ENCODE assay signal across 1 cellular context in the genomic region with DNA sequence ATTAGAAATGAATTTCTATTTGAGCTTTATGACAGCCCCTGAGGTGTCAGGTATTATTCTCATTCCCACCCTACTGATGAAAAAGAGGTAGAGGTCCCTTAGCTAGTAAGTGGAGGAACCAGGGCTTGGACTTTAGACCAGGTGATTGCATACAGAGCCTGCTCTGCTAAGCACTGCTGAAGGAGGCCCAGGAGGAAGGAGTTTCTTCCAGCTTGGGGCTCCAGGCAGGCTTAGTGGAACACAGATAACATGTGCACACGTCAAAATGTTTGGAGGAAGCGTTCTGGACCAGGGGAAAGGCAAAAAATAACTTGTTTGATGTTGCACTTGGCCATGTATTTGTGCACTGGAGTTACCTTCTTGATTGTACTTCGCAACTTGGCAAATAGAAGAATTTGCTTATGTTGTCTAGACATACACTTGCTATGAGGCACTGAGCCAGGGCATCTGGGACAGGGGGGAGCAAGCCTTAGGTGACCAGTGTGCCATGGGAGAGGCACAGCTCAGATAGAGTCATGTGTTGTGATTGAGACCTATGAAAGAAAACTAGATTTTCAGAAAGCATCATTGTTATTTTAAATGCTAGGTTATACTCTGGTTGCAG.
TF ChIP-seq lines count a peak whose summit lies in the region.

No MANE protein-coding gene starts in this region.

TF ChIP-seq in K562, 482 proteins besides CTCF, POLR2A, EP300 and RAD21 (continues in another document):
- TF ChIP-seq SRF (CRISPR knock-in tag; IDR thresholded peaks at IDR 0.05) (no peak), ZZZ3 (IDR thresholded peaks at IDR 0.05) (no peak), SP1 (CRISPR knock-in tag; IDR thresholded peaks at IDR 0.05) (no peak), BRD9 (IDR thresholded peaks at IDR 0.05; ENCODE audit: low read depth, partially characterized antibody) (no peak), NR1H2 (CRISPR knock-in tag; IDR thresholded peaks at IDR 0.05) (no peak), SIRT6 (IDR thresholded peaks at IDR 0.05; ENCODE audit: low read depth, low read length) (no peak), TARDBP (IDR thresholded peaks at IDR 0.05) (0 out of 2 replicates have a peak, but pooled peaks have one; percentile 8), KLF10 (CRISPR knock-in tag; IDR thresholded peaks at IDR 0.05) (no peak), ADNP (tag; IDR thresholded peaks at IDR 0.05) (0 out of 2 replicates have a peak, but pooled peaks have one; percentile 3), POLR3A (IDR thresholded peaks at IDR 0.05; ENCODE audit: borderline replicate concordance, extremely low read depth, insufficient read depth, insufficient read length) (no peak), MED1 (CRISPR knock-in tag; IDR thresholded peaks at IDR 0.05; ENCODE audit: borderline replicate concordance) (no peak), L3MBTL2 (IDR thresholded peaks at IDR 0.05) (peak; percentile 27; the same call in 1 of the 2 replicates), RAD51 (IDR thresholded peaks at IDR 0.05; ENCODE audit: borderline replicate concordance, low read depth) (no peak), RFX1 (IDR thresholded peaks at IDR 0.05) (no peak), JUND (IDR thresholded peaks at IDR 0.05; ENCODE audit: borderline replicate concordance, low read depth, low read length) (no peak), JUND (tag; IDR thresholded peaks at IDR 0.05; ENCODE audit: borderline replicate concordance, low read depth, low read length) (no peak), EHMT2 (IDR thresholded peaks at IDR 0.05) (no peak), SRSF7 (optimal IDR thresholded peaks at IDR 0.05; ENCODE audit: low read depth, low read length) (no peak), ILF3 (IDR thresholded peaks at IDR 0.05; ENCODE audit: borderline replicate concordance) (no peak), ZNF766 (CRISPR knock-in tag; conservative IDR thresholded peaks at IDR 0.05) (no peak), FOXK2 (conservative IDR thresholded peaks at IDR 0.05 in 1 of 2, IDR thresholded peaks at IDR 0.05 in 1 of 2; ENCODE audit: low read depth in 2 of 2) (no peak), PURB (CRISPR knock-in tag; IDR thresholded peaks at IDR 0.05; ENCODE audit: low read depth) (no peak), KHSRP (IDR thresholded peaks at IDR 0.05) (no peak), HDAC8 (tag; IDR thresholded peaks at IDR 0.05) (no peak), RBBP5 (IDR thresholded peaks at IDR 0.05; ENCODE audit: borderline replicate concordance, insufficient read depth, low read length, poor library complexity, severe bottlenecking) (peak; percentile 24), ZNF253 (CRISPR knock-in tag; conservative IDR thresholded peaks at IDR 0.05) (no peak), FOSL1 (tag; conservative IDR thresholded peaks at IDR 0.05) (no peak), ZFX (CRISPR knock-in tag; IDR thresholded peaks at IDR 0.05) (peak; percentile 37; the same call in 1 of the 2 replicates), ZNF134 (CRISPR knock-in tag; conservative IDR thresholded peaks at IDR 0.05) (no peak), ZNF75A (CRISPR knock-in tag; IDR thresholded peaks at IDR 0.05) (no peak), HMG20B (CRISPR knock-in tag; IDR thresholded peaks at IDR 0.05) (no peak), SAFB2 (IDR thresholded peaks at IDR 0.05; ENCODE audit: borderline replicate concordance, low read depth, low read length, severe bottlenecking) (no peak), MCM2 (IDR thresholded peaks at IDR 0.05; ENCODE audit: low read depth) (no peak), ZBTB17 (CRISPR knock-in tag; IDR thresholded peaks at IDR 0.05) (peak; percentile 97)
- TF ChIP-seq, protein P1, sequence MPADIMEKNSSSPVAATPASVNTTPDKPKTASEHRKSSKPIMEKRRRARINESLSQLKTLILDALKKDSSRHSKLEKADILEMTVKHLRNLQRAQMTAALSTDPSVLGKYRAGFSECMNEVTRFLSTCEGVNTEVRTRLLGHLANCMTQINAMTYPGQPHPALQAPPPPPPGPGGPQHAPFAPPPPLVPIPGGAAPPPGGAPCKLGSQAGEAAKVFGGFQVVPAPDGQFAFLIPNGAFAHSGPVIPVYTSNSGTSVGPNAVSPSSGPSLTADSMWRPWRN (IDR thresholded peaks at IDR 0.05; ENCODE audit: low read depth): no peak
- TF ChIP-seq, protein P2, sequence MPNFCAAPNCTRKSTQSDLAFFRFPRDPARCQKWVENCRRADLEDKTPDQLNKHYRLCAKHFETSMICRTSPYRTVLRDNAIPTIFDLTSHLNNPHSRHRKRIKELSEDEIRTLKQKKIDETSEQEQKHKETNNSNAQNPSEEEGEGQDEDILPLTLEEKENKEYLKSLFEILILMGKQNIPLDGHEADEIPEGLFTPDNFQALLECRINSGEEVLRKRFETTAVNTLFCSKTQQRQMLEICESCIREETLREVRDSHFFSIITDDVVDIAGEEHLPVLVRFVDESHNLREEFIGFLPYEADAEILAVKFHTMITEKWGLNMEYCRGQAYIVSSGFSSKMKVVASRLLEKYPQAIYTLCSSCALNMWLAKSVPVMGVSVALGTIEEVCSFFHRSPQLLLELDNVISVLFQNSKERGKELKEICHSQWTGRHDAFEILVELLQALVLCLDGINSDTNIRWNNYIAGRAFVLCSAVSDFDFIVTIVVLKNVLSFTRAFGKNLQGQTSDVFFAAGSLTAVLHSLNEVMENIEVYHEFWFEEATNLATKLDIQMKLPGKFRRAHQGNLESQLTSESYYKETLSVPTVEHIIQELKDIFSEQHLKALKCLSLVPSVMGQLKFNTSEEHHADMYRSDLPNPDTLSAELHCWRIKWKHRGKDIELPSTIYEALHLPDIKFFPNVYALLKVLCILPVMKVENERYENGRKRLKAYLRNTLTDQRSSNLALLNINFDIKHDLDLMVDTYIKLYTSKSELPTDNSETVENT (CRISPR knock-in tag; IDR thresholded peaks at IDR 0.05): no peak
- TF ChIP-seq, protein P3, sequence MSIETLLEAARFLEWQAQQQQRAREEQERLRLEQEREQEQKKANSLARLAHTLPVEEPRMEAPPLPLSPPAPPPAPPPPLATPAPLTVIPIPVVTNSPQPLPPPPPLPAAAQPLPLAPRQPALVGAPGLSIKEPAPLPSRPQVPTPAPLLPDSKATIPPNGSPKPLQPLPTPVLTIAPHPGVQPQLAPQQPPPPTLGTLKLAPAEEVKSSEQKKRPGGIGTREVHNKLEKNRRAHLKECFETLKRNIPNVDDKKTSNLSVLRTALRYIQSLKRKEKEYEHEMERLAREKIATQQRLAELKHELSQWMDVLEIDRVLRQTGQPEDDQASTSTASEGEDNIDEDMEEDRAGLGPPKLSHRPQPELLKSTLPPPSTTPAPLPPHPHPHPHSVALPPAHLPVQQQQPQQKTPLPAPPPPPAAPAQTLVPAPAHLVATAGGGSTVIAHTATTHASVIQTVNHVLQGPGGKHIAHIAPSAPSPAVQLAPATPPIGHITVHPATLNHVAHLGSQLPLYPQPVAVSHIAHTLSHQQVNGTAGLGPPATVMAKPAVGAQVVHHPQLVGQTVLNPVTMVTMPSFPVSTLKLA (conservative IDR thresholded peaks at IDR 0.05): 0 out of 4 replicates have a peak, but pooled peaks of 1 of the 2 experiments have one; percentile 4
- TF ChIP-seq, protein P4, sequence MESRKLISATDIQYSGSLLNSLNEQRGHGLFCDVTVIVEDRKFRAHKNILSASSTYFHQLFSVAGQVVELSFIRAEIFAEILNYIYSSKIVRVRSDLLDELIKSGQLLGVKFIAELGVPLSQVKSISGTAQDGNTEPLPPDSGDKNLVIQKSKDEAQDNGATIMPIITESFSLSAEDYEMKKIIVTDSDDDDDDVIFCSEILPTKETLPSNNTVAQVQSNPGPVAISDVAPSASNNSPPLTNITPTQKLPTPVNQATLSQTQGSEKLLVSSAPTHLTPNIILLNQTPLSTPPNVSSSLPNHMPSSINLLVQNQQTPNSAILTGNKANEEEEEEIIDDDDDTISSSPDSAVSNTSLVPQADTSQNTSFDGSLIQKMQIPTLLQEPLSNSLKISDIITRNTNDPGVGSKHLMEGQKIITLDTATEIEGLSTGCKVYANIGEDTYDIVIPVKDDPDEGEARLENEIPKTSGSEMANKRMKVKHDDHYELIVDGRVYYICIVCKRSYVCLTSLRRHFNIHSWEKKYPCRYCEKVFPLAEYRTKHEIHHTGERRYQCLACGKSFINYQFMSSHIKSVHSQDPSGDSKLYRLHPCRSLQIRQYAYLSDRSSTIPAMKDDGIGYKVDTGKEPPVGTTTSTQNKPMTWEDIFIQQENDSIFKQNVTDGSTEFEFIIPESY (CRISPR knock-in tag; IDR thresholded peaks at IDR 0.05): no peak
- TF ChIP-seq, protein P5, sequence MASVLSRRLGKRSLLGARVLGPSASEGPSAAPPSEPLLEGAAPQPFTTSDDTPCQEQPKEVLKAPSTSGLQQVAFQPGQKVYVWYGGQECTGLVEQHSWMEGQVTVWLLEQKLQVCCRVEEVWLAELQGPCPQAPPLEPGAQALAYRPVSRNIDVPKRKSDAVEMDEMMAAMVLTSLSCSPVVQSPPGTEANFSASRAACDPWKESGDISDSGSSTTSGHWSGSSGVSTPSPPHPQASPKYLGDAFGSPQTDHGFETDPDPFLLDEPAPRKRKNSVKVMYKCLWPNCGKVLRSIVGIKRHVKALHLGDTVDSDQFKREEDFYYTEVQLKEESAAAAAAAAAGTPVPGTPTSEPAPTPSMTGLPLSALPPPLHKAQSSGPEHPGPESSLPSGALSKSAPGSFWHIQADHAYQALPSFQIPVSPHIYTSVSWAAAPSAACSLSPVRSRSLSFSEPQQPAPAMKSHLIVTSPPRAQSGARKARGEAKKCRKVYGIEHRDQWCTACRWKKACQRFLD (CRISPR knock-in tag; IDR thresholded peaks at IDR 0.05): no peak
- TF ChIP-seq, protein P6, sequence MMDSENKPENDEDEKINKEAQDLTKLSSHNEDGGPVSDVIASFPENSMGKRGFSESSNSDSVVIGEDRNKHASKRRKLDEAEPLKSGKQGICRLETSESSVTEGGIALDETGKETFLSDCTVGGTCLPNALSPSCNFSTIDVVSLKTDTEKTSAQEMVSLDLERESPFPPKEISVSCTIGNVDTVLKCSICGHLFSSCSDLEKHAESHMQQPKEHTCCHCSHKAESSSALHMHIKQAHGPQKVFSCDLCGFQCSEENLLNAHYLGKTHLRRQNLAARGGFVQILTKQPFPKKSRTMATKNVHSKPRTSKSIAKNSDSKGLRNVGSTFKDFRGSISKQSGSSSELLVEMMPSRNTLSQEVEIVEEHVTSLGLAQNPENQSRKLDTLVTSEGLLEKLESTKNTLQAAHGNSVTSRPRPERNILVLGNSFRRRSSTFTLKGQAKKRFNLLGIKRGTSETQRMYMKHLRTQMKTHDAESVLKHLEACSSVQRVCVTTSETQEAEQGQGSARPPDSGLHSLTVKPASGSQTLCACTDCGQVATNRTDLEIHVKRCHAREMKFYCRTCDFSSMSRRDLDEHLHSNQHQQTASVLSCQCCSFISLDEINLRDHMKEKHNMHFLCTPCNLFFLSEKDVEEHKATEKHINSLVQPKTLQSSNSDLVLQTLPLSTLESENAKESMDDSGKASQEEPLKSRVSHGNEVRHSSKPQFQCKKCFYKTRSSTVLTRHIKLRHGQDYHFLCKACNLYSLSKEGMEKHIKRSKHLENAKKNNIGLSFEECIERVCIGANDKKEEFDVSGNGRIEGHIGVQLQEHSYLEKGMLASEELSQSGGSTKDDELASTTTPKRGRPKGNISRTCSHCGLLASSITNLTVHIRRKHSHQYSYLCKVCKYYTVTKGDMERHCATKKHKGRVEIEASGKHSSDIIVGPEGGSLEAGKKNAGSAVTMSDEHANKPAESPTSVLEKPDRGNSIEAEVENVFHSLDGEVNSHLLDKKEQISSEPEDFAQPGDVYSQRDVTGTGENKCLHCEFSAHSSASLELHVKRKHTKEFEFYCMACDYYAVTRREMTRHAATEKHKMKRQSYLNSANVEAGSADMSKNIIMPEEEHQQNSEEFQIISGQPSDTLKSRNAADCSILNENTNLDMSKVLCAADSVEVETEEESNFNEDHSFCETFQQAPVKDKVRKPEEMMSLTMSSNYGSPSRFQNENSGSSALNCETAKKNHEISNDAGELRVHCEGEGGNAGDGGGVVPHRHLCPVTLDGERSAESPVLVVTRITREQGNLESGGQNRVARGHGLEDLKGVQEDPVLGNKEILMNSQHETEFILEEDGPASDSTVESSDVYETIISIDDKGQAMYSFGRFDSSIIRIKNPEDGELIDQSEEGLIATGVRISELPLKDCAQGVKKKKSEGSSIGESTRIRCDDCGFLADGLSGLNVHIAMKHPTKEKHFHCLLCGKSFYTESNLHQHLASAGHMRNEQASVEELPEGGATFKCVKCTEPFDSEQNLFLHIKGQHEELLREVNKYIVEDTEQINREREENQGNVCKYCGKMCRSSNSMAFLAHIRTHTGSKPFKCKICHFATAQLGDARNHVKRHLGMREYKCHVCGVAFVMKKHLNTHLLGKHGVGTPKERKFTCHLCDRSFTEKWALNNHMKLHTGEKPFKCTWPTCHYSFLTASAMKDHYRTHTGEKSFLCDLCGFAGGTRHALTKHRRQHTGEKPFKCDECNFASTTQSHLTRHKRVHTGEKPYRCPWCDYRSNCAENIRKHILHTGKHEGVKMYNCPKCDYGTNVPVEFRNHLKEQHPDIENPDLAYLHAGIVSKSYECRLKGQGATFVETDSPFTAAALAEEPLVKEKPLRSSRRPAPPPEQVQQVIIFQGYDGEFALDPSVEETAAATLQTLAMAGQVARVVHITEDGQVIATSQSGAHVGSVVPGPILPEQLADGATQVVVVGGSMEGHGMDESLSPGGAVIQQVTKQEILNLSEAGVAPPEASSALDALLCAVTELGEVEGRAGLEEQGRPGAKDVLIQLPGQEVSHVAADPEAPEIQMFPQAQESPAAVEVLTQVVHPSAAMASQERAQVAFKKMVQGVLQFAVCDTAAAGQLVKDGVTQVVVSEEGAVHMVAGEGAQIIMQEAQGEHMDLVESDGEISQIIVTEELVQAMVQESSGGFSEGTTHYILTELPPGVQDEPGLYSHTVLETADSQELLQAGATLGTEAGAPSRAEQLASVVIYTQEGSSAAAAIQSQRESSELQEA (IDR thresholded peaks at IDR 0.05; ENCODE audit: low read depth): no peak
- TF ChIP-seq, protein P7, sequence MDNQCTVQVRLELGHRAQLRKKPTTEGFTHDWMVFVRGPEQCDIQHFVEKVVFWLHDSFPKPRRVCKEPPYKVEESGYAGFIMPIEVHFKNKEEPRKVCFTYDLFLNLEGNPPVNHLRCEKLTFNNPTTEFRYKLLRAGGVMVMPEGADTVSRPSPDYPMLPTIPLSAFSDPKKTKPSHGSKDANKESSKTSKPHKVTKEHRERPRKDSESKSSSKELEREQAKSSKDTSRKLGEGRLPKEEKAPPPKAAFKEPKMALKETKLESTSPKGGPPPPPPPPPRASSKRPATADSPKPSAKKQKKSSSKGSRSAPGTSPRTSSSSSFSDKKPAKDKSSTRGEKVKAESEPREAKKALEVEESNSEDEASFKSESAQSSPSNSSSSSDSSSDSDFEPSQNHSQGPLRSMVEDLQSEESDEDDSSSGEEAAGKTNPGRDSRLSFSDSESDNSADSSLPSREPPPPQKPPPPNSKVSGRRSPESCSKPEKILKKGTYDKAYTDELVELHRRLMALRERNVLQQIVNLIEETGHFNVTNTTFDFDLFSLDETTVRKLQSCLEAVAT (IDR thresholded peaks at IDR 0.05): peak in 1 of 2 experiments; percentile 97; a peak in 2 of 4 replicates
- TF ChIP-seq, protein P8, sequence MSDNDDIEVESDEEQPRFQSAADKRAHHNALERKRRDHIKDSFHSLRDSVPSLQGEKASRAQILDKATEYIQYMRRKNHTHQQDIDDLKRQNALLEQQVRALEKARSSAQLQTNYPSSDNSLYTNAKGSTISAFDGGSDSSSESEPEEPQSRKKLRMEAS (CRISPR knock-in tag; IDR thresholded peaks at IDR 0.05): peak; percentile 63
